In the genomic region with DNA sequence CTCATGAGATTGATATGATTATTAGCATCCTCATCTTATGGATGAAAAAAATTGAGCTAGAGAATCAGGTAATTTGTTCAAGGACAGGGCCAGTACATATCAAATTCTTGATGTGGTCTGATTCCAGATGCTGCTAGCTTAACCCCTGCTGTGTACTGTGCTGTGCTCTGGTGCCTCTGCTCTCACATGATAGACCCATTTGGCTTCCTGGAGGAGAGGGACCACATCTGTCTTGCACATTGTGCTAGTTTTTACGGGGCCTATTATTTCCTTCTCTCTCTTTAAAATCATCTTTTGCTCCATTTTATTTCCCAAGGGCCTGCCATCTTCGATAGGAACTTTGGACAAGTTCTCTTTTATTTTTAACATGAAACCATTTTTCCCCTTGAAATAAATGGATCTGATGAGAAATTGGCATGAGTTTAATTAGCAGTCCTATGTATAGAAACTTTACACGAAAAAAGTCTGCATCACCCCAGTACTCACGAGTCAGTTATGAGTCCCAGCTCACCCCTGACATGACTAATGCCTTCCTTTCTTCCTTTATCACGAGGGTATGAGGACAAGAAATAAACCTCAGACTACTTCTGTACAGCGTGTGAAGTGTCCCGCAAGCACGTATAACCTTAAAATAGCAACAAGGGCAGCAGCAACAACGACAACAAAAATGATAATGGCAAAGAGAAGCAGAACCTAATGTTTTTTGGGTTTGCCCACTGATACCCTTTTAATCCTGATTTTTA, we compare ENCODE assay signal across 8 cellular contexts. TPM values are rescaled to one million over a fixed set of nuclear protein-coding genes. Genes with fewer than 3 reads are reported as not detected.
DNase-seq lines count a peak whose midpoint lies in the region; ATAC-seq and TF ChIP-seq lines count a peak whose summit lies in the region.

No MANE protein-coding gene starts in this region.

- H3K27me3 ChIP-seq in psoas muscle (ENCODE audit: insufficient read depth in 3 of 3, low read length in 2 of 3): no peaks in the 10 kb centered on the region

- H3K9me3 ChIP-seq in psoas muscle: no peaks in the 10 kb centered on the region

- no peaks in the 10 kb centered on the region for H3K4me1 ChIP-seq in psoas muscle

- ATAC-seq in GM18858 (IDR thresholded peaks at IDR 0.05; ENCODE audit: unreplicated experiment): peak; percentile 54
- peak; percentile 75 for ATAC-seq in HG02759 (IDR thresholded peaks at IDR 0.05; ENCODE audit: unreplicated experiment)
- ATAC-seq in Right ventricle myocardium superior (ENCODE audit: poor library complexity): peak; percentile 93
- no peak for ATAC-seq in psoas muscle

- no peak overlapping the region for H3K4me3 ChIP-seq in psoas muscle

- 58 to 70% (median 67%) methylated on average over 9 of the region's 9 CpGs for WGBS in psoas muscle, 3 donors

- DNase-seq in RPMI7951 (ENCODE audit: low read depth): peak; percentile 90
- DNase-seq in Right ventricle myocardium superior: no peak
- no peak for DNase-seq in psoas muscle
- DNase-seq in HuH-7.5 (ENCODE audit: low spot score): no peak
- DNase-seq in T-helper 9 cell: no peak
- no peak for DNase-seq in NCI-H2029 treated with DMSO at 0.1 percent for 48 hours (lab: John Stamatoyannopoulos, UW)

- no peak for TF ChIP-seq CTCF in psoas muscle (IDR thresholded peaks at IDR 0.05)

- intact Hi-C loops in Right ventricle myocardium superior (cut with DNase I): no loop called here
- intact Hi-C loops in psoas muscle (cut with DNase I): no loop called here

- H3K36me3 ChIP-seq in psoas muscle (ENCODE audit: insufficient read depth in 1 of 2, low read depth in 1 of 2): no peaks in the 10 kb centered on the region

- no peak overlapping the region for H3K27ac ChIP-seq in psoas muscle

RNA-seq across cellular contexts. Expression of a gene that starts 26.5 kb away (rescaled TPM):
- 67.4 and 75.9 TPM in 2 replicates for total RNA-seq in RPMI7951 (2014; rRNA removed; shearing (Covaris generic))
- total RNA-seq in Right ventricle myocardium superior (6.7 TPM), psoas muscle (1 to 10 TPM; 1.6 to 3.9 (median 2.3) TPM)
- 1 to 10 TPM in 1 of 3 donors, under 1 TPM in 2; 0.31 to 3.0 (median 0.51) TPM for polyA plus RNA-seq in psoas muscle

Comparison
In these comparisons a context has a peak if more than half of its experiments do, and no peak if none do; other contexts are left out.
1. ATAC-seq: peak in GM18858 (single experiment), HG02759 (single experiment) and Right ventricle myocardium superior (single experiment); none in psoas muscle (0 of 4).